In the genomic region with DNA sequence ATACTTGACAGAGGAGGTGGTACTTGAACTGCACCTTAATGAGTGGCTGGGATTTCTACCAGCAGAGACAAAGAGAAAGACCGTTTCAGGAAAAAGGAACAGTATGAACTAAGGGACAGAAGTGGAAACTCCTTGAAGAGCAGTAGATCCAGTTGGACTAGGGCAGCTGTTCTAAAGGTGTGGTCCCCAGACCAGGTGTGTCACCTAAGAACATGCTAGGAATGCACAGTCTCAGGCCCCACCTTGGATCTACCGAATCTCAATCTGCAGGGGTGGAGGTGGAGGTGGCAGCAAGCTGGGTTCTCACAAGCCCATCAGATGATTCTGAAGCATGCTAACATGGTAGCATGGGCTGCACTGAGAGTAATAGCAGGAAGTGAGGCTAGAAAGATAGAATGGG, we compare ENCODE assay signal across 26 cellular contexts. TPM values are rescaled to one million over a fixed set of nuclear protein-coding genes. Genes with fewer than 3 reads are reported as not detected.
A peak's percentile ranks its signal among the peaks of the same experiment; 100 is the strongest.
DNase-seq lines count a peak whose midpoint lies in the region; ATAC-seq and TF ChIP-seq lines count a peak whose summit lies in the region.
"Had no signal": no experiment of that assay in that cellular context is flagged by ENCODE, and none has a peak within 500 bp of the region (broad histone marks: within the 10 kb centered on the region; RNA-seq: fewer than 3 reads in every experiment).

No MANE protein-coding gene starts in this region.

- DNase-seq in CD4-positive, CD25-positive, alpha-beta regulatory T cell: no peak
- DNase-seq in T-helper 17 cell: no peak
- DNase-seq in esophagus muscularis mucosa (ENCODE audit: extremely low spot score): peak; percentile 8
- no peak for DNase-seq in stimulated activated effector memory CD8-positive, alpha-beta T cell treated with anti-CD3 and anti-CD28 coated beads, Interleukin-12 subunit alpha, Interleukin-12 subunit beta, amount 100 ng/mL, for 72 hours (ENCODE audit: low spot score in 2 of 2)
- DNase-seq in stimulated activated CD4-positive, alpha-beta T cell treated with anti-CD3 and anti-CD28 coated beads, Interleukin-4, amount 100 ng/mL, for 1 hour: no peak
- no peak for DNase-seq in SKM-1 treated with dmso at 0.1 percent for 144 hours (lab: John Stamatoyannopoulos, UW; ENCODE audit: unreplicated experiment)
- no peak for DNase-seq in testis
- no peak for DNase-seq in anterior cingulate cortex (lab: John Stamatoyannopoulos, UW)
- DNase-seq: Caco-2; CD8-positive, alpha-beta T cell; DMS79 treated with DMSO at 0.1 percent for 48 hours; GF-D8; Karpas-422; NCI-H1092 treated with DMSO at 0.1 percent for 48 hours; NCI-H1436; NCI-H187; NCI-H446 treated with DMSO at 0.1 percent for 48 hours; NCI-H526; PC-9; SJCRH30 had no signal

- intact Hi-C loops in esophagus muscularis mucosa (cut with DNase I) (no loop called here), testis (cut with DNase I; ENCODE audit: low total_unique reads) (no loop called here)

- TF ChIP-seq CTCF in esophagus muscularis mucosa (IDR thresholded peaks at IDR 0.05): no peak
- TF ChIP-seq CTCF in testis (IDR thresholded peaks at IDR 0.05): no peak

- no peak for ATAC-seq in CD4-positive, CD25-positive, alpha-beta regulatory T cell (ENCODE audit: low read depth in 2 of 2)
- ATAC-seq in T-helper 17 cell: no peak
- ATAC-seq in stimulated activated effector memory CD8-positive, alpha-beta T cell treated with anti-CD3 and anti-CD28 coated beads, Interleukin-12 subunit alpha, Interleukin-12 subunit beta, amount 100 ng/mL, for 72 hours: no peak
- ATAC-seq: CD8-positive, alpha-beta T cell; Right ventricle myocardium inferior; SK-N-SH treated with all-trans-retinoic acid at 6 μM for 48 hours had no signal

- H3K27me3 Mint-ChIP-seq in CD4-positive, CD25-positive, alpha-beta regulatory T cell: no peaks in the 10 kb centered on the region
- no peaks in the 10 kb centered on the region for H3K27me3 Mint-ChIP-seq in T-helper 17 cell

- peaks cover 1% of the 10 kb centered on the region for H3K4me1 ChIP-seq in CD4-positive, CD25-positive, alpha-beta regulatory T cell (ENCODE audit: control insufficient read depth, insufficient read depth, low read length, poor library complexity, severe bottlenecking)
- peaks cover 0 to 4% (median under 1%) of the 10 kb centered on the region in 4 donors for H3K4me1 ChIP-seq in esophagus muscularis mucosa
- H3K4me1 ChIP-seq in testis: peaks cover 10% of the 10 kb centered on the region
- H3K4me1 ChIP-seq: Caco-2, SJCRH30 had no signal

- H3K36me3 ChIP-seq in CD4-positive, CD25-positive, alpha-beta regulatory T cell (ENCODE audit: control insufficient read depth, insufficient read depth, low read length): peaks cover 52% of the 10 kb centered on the region
- H3K36me3 ChIP-seq in esophagus muscularis mucosa (no peaks in the 10 kb centered on the region), testis (ENCODE audit: low read depth, missing control alignments) (no peaks in the 10 kb centered on the region)
- H3K36me3 ChIP-seq: BLaER1, SJCRH30 had no signal

- no peaks in the 10 kb centered on the region for H3K9me3 Mint-ChIP-seq in CD4-positive, CD25-positive, alpha-beta regulatory T cell
- H3K9me3 Mint-ChIP-seq in stimulated activated effector memory CD8-positive, alpha-beta T cell treated with anti-CD3 and anti-CD28 coated beads, Interleukin-12 subunit alpha, Interleukin-12 subunit beta, amount 100 ng/mL, for 72 hours: no peaks in the 10 kb centered on the region
- H3K9me3 Mint-ChIP-seq: CD8-positive, alpha-beta T cell had no signal

- H3K4me3 Mint-ChIP-seq in CD4-positive, CD25-positive, alpha-beta regulatory T cell: no peak overlapping the region
- H3K4me3 Mint-ChIP-seq in T-helper 17 cell: no peak overlapping the region
- H3K4me3 Mint-ChIP-seq in stimulated activated effector memory CD8-positive, alpha-beta T cell treated with anti-CD3 and anti-CD28 coated beads, Interleukin-12 subunit alpha, Interleukin-12 subunit beta, amount 100 ng/mL, for 72 hours: no peak overlapping the region
- H3K4me3 Mint-ChIP-seq: CD8-positive, alpha-beta T cell had no signal

- peak overlapping the region in 2 of 3 donors; percentile 10 to 55 for H3K27ac Mint-ChIP-seq in CD4-positive, CD25-positive, alpha-beta regulatory T cell
- H3K27ac Mint-ChIP-seq in T-helper 17 cell: peak overlapping the region; percentile 59
- H3K27ac Mint-ChIP-seq in stimulated activated effector memory CD8-positive, alpha-beta T cell treated with anti-CD3 and anti-CD28 coated beads, Interleukin-12 subunit alpha, Interleukin-12 subunit beta, amount 100 ng/mL, for 72 hours: peak overlapping the region; percentile 23
- H3K27ac Mint-ChIP-seq: CD8-positive, alpha-beta T cell had no signal

- H3K36me3 Mint-ChIP-seq in CD4-positive, CD25-positive, alpha-beta regulatory T cell: peaks cover 27% of the 10 kb centered on the region
- H3K36me3 Mint-ChIP-seq in T-helper 17 cell (ENCODE audit: low read depth): peaks cover 22% of the 10 kb centered on the region
- H3K36me3 Mint-ChIP-seq in stimulated activated effector memory CD8-positive, alpha-beta T cell treated with anti-CD3 and anti-CD28 coated beads, Interleukin-12 subunit alpha, Interleukin-12 subunit beta, amount 100 ng/mL, for 72 hours: peaks cover 26% of the 10 kb centered on the region

- H3K27ac ChIP-seq in CD4-positive, CD25-positive, alpha-beta regulatory T cell (ENCODE audit: insufficient read depth, low read length, poor library complexity, severe bottlenecking): no peak overlapping the region
- H3K27ac ChIP-seq in esophagus muscularis mucosa (replicated peaks in 1 of 4): no peak overlapping the region
- no peak overlapping the region for H3K27ac ChIP-seq in testis
- H3K27ac ChIP-seq: BLaER1, PC-9, SJCRH30 had no signal

- no peak overlapping the region for H3K4me3 ChIP-seq in CD4-positive, CD25-positive, alpha-beta regulatory T cell (ENCODE audit: low read depth, low read length)
- H3K4me3 ChIP-seq in esophagus muscularis mucosa (no peak overlapping the region), testis (no peak overlapping the region)
- H3K4me3 ChIP-seq: BLaER1, PC-9, SJCRH30 had no signal

- TF ChIP-seq POLR2A in esophagus muscularis mucosa (IDR thresholded peaks at IDR 0.05; ENCODE audit: low read depth) (no peak), testis (IDR thresholded peaks at IDR 0.05) (no peak)

- no peaks in the 10 kb centered on the region for H3K27me3 ChIP-seq in CD4-positive, CD25-positive, alpha-beta regulatory T cell (ENCODE audit: control insufficient read depth, insufficient read depth, low read length)
- no peaks in the 10 kb centered on the region for H3K27me3 ChIP-seq in esophagus muscularis mucosa
- no peaks in the 10 kb centered on the region for H3K27me3 ChIP-seq in testis
- H3K27me3 ChIP-seq: BLaER1, SJCRH30 had no signal

- no peak for TF ChIP-seq EP300 in esophagus muscularis mucosa (IDR thresholded peaks at IDR 0.05)

- no peaks in the 10 kb centered on the region for H3K9me3 ChIP-seq in CD4-positive, CD25-positive, alpha-beta regulatory T cell (ENCODE audit: control insufficient read depth in 2 of 2, low read length in 2 of 2)
- H3K9me3 ChIP-seq in T-helper 17 cell (ENCODE audit: control insufficient read depth, low read length, poor library complexity, severe bottlenecking): no peaks in the 10 kb centered on the region
- no peaks in the 10 kb centered on the region for H3K9me3 ChIP-seq in esophagus muscularis mucosa
- no peaks in the 10 kb centered on the region for H3K9me3 ChIP-seq in testis
- H3K9me3 ChIP-seq: Caco-2, SJCRH30 had no signal

- 59% methylated on average over 2 of the region's 2 CpGs for WGBS in esophagus muscularis mucosa
- 73 to 77% methylated on average over 2 of the region's 2 CpGs for WGBS in testis, 2 donors

- H3K4me1 Mint-ChIP-seq in CD4-positive, CD25-positive, alpha-beta regulatory T cell: peaks cover 2 to 11% (median 9%) of the 10 kb centered on the region in 4 donors
- H3K4me1 Mint-ChIP-seq in T-helper 17 cell: peaks cover 21% of the 10 kb centered on the region
- H3K4me1 Mint-ChIP-seq in stimulated activated effector memory CD8-positive, alpha-beta T cell treated with anti-CD3 and anti-CD28 coated beads, Interleukin-12 subunit alpha, Interleukin-12 subunit beta, amount 100 ng/mL, for 72 hours: peaks cover 7% of the 10 kb centered on the region

RNA-seq across cellular contexts. Expression of gene DAPP1, which starts 22.3 kb away (rescaled TPM):
- total RNA-seq in CD4-positive, CD25-positive, alpha-beta regulatory T cell: 29.8 TPM
- 10 to 100 TPM; 25.0 to 42.8 (median 31.7) TPM for polyA plus RNA-seq in CD4-positive, CD25-positive, alpha-beta regulatory T cell
- total RNA-seq in T-helper 17 cell: 10 to 100 TPM; 24.5 to 50.4 TPM
- 1 to 10 TPM in 2 of 4 donors, under 1 TPM in 2; 0.86 to 2.5 (median 1.1) TPM for total RNA-seq in esophagus muscularis mucosa
- 1 to 10 TPM in 1 of 2 donors, under 1 TPM in 1; 0.50 to 1.1 TPM for total RNA-seq in testis
- 2.4 TPM for polyA plus RNA-seq in testis (ENCODE audit: insufficient read depth, low read depth, low replicate concordance)
- total RNA-seq: Caco-2, H4, RPMI7951 had no signal
- polyA plus RNA-seq: AG04450 had no signal

RNA-seq across cellular contexts. Expression of gene LAMTOR3, which starts 55.3 kb away (rescaled TPM):
- 17.0 TPM for total RNA-seq in CD4-positive, CD25-positive, alpha-beta regulatory T cell
- 10 to 100 TPM; 32.5 to 41.5 (median 34.1) TPM for polyA plus RNA-seq in CD4-positive, CD25-positive, alpha-beta regulatory T cell
- total RNA-seq in T-helper 17 cell (10 to 100 TPM; 17.9 to 22.4 TPM), esophagus muscularis mucosa (10 to 100 TPM; 22.6 to 50.3 (median 44.5) TPM), testis (10 to 100 TPM; 42.0 to 51.7 TPM)
- 50.2 TPM for polyA plus RNA-seq in testis (ENCODE audit: insufficient read depth, low read depth, low replicate concordance)
